Comparison of ENCODE assay signal across 8 cellular contexts in genomic region chr2:68292108-68292710, GRCh38. TPM values are rescaled to one million over a fixed set of nuclear protein-coding genes. Genes with fewer than 3 reads are reported as not detected.
DNase-seq lines count a peak whose midpoint lies in the region; ATAC-seq and TF ChIP-seq lines count a peak whose summit lies in the region.

No MANE protein-coding gene starts in this region.

- in situ Hi-C loops in ACHN (cut with HindIII; ENCODE audit: low pct_ligation_motif_present, low pct_unique_long_range_greater_than_20kb, low sequenced_read_pairs): no loop called here

- no peak overlapping the region for H3K4me3 ChIP-seq in epithelial cell of proximal tubule (ENCODE audit: low read depth, low read length)

- peak; percentile 77 for ATAC-seq in HG03280 (IDR thresholded peaks at IDR 0.05; ENCODE audit: unreplicated experiment)

- peak; percentile 87 for TF ChIP-seq CTCF in epithelial cell of proximal tubule (conservative IDR thresholded peaks at IDR 0.05; ENCODE audit: low read depth, low read length)

- peak; percentile 45 for DNase-seq in ACHN
- peak; percentile 57 for DNase-seq in ELR (ENCODE audit: low read depth)
- peak; percentile 51 for DNase-seq in RKO (ENCODE audit: low spot score)
- DNase-seq in epithelial cell of proximal tubule (ENCODE audit: low read depth): no peak
- peak; percentile 45 for DNase-seq in renal cortical epithelial cell (ENCODE audit: low read depth)
- DNase-seq in activated CD8-positive, alpha-beta memory T cell treated with anti-CD3 and anti-CD28 coated beads for 24 hours: no peak
- no peak for DNase-seq in pons (ENCODE audit: low spot score)

RNA-seq across cellular contexts. Expression of gene CNRIP1, which starts 27.5 kb away (rescaled TPM):
- total RNA-seq in epithelial cell of proximal tubule (17.5 and 29.8 TPM in 2 replicates), renal cortical epithelial cell (1.6 and 2.9 TPM in 2 replicates)

RNA-seq across cellular contexts. Expression of gene PPP3R1, which starts 39.9 kb away (rescaled TPM):
- total RNA-seq in epithelial cell of proximal tubule (14.5 and 19.6 TPM in 2 replicates), renal cortical epithelial cell (27.6 and 52.9 TPM in 2 replicates)

Comparison
In these comparisons a context has a peak if more than half of its experiments do, and no peak if none do; other contexts are left out.
1. DNase-seq: peak in ACHN (single experiment), ELR (single experiment), RKO (single experiment) and renal cortical epithelial cell (single experiment); none in epithelial cell of proximal tubule (single experiment), activated CD8-positive, alpha-beta memory T cell treated with anti-CD3 and anti-CD28 coated beads for 24 hours (single experiment) and pons (single experiment).